Comparison of ENCODE assay signal across 17 cellular contexts in genomic region chr1:49102752-49103151, GRCh38.
DNase-seq lines count a peak whose midpoint lies in the region; ATAC-seq, FAIRE-seq and TF ChIP-seq lines count a peak whose summit lies in the region.
"Had no signal": no experiment of that assay in that cellular context is flagged by ENCODE, and none has a peak within 500 bp of the region (broad histone marks: within the 10 kb centered on the region; RNA-seq: fewer than 3 reads in every experiment).

No MANE protein-coding gene starts in this region.

- no peaks in the 10 kb centered on the region for H4K20me1 ChIP-seq in keratinocyte (ENCODE audit: control insufficient read depth, extremely low read depth, insufficient read depth, low read length)

- H3K9me3 ChIP-seq in keratinocyte (ENCODE audit: control insufficient read depth, low read depth, low read length), result no peaks in the 10 kb centered on the region
- H3K9me3 ChIP-seq: mucosa of descending colon, thoracic aorta had no signal

- H2AFZ ChIP-seq in keratinocyte (ENCODE audit: control insufficient read depth, low read length), result peak overlapping the region; percentile 28

- ATAC-seq in GM18498 (IDR thresholded peaks at IDR 0.05; ENCODE audit: unreplicated experiment) (peak; percentile 70), HG02588 (IDR thresholded peaks at IDR 0.05; ENCODE audit: unreplicated experiment) (peak; percentile 51), left colon (no peak), HG02763 (IDR thresholded peaks at IDR 0.05; ENCODE audit: unreplicated experiment) (no peak), HG02571 (IDR thresholded peaks at IDR 0.05; ENCODE audit: unreplicated experiment) (no peak)
- ATAC-seq: mucosa of descending colon had no signal

- no peak overlapping the region for H3K4me3 ChIP-seq in keratinocyte (ENCODE audit: control insufficient read depth in 2 of 3, extremely low read depth in 1 of 3, insufficient read depth in 2 of 3, low read depth in 1 of 3, low read length in 3 of 3)
- H3K4me3 ChIP-seq: mucosa of descending colon, thoracic aorta had no signal

- FAIRE-seq in keratinocyte (lab: Jason Lieb, UNC), result peak; percentile 91
- FAIRE-seq: endothelial cell of umbilical vein had no signal

- peaks cover 12% of the 10 kb centered on the region for H3K4me1 ChIP-seq in keratinocyte (ENCODE audit: control insufficient read depth, extremely low read depth, insufficient read depth, low read length)

- H3K9ac ChIP-seq in keratinocyte (ENCODE audit: control insufficient read depth, extremely low read depth, insufficient read depth, low read length), result no peak overlapping the region

- no peak for TF ChIP-seq CTCF in keratinocyte (optimal IDR thresholded peaks at IDR 0.05 in 1 of 3, IDR thresholded peaks at IDR 0.05 in 1 of 3, conservative IDR thresholded peaks at IDR 0.05 in 1 of 3; ENCODE audit: extremely low read depth in 1 of 3, insufficient read depth in 2 of 3, low read length in 3 of 3)

- peak overlapping the region; percentile 16 for H3K27ac ChIP-seq in keratinocyte (ENCODE audit: control insufficient read depth, insufficient read depth, low read length)
- H3K27ac ChIP-seq: thoracic aorta had no signal

- no peaks in the 10 kb centered on the region for H3K79me2 ChIP-seq in keratinocyte (ENCODE audit: control insufficient read depth, insufficient read depth, low read length)

- H3K4me2 ChIP-seq in keratinocyte (ENCODE audit: control insufficient read depth, extremely low read depth, insufficient read depth, low read depth, low read length), result peak overlapping the region; percentile 49

- DNase-seq in RPMI7951 (ENCODE audit: low read depth) (peak; percentile 63), keratinocyte (ENCODE audit: low read depth, low spot score) (peak; percentile 9), left colon (no peak)
- DNase-seq in activated CD4-positive, alpha-beta T cell treated with anti-CD3 and anti-CD28 coated beads for 1 hour, result no peak
- DNase-seq: activated effector memory CD4-positive, alpha-beta T cell treated with anti-CD3 and anti-CD28 coated beads, Interleukin-2, amount 50 U/mL, for 16 hours; DMS79; IMR-90; mucosa of descending colon; NCI-H510A treated with DMSO at 0.1 percent for 48 hours; stimulated activated CD4-positive, alpha-beta T cell treated with anti-CD3 and anti-CD28 coated beads, Interleukin-15, amount 100 ng/mL, for 24 hours; T-helper 9 cell had no signal

- dilution Hi-C loops in keratinocyte (cut with MboI; ENCODE audit: extremely low pct_ligation_motif_present, low sequenced_read_pairs), result no loop called here

- H3K36me3 ChIP-seq in keratinocyte (ENCODE audit: control insufficient read depth in 2 of 2, extremely low read depth in 1 of 2, insufficient read depth in 2 of 2, low read length in 2 of 2), result no peaks in the 10 kb centered on the region
- H3K36me3 ChIP-seq: thoracic aorta had no signal

- H3K27me3 ChIP-seq in keratinocyte (ENCODE audit: control insufficient read depth, extremely low read depth, insufficient read depth, low read length), result no peaks in the 10 kb centered on the region

- no peaks in the 10 kb centered on the region for H3K9me1 ChIP-seq in keratinocyte (ENCODE audit: control insufficient read depth, extremely low read depth, insufficient read depth, low read length)

- intact Hi-C loops in left colon (cut with DNase I, micrococcal nuclease), result no loop called here

Comparison
In these comparisons a context has a peak if more than half of its experiments do, and no peak if none do; other contexts are left out.
1. ATAC-seq: peak in GM18498 (single experiment) and HG02588 (single experiment); none in left colon (single experiment), HG02763 (single experiment) and HG02571 (single experiment).
2. DNase-seq: peak in RPMI7951 (single experiment) and keratinocyte (single experiment); none in left colon (0 of 2) and activated CD4-positive, alpha-beta T cell treated with anti-CD3 and anti-CD28 coated beads for 1 hour (single experiment).